In the genomic region with DNA sequence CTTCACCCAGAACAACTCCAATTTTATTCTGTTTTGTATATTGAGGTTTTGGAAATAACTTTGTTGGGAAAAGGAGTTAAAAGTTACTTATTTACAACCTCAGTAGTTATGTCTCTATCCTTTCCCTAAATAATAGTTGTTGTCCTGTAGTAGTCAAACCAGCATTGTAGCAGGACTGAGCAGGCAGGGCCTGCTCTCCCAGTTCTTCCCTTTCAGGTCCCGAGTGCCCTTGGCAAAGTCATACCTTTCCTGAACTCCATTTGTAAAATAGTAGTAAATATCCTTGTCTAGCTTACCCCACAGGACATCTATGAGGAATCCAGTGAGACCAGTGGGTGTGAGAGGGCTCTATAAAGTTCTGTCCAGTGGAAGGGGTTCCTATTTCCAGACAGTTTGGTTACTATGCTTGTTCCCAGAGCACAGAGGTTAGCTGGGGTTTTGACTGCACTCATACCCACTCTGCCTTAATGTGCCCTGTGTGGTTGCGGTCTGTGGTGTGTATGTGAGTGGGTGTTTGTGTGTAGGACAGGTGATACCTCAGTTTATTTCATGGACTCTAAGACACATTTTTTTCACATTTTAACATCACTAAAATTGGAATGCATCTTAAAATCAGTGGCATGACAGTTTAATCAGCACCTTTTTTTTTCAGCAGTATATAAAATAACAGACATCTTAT, we compare ENCODE assay signal across 1 cellular context.
TF ChIP-seq lines count a peak whose summit lies in the region.

No MANE protein-coding gene starts in this region.

TF ChIP-seq in SK-N-SH, 30 proteins besides CTCF, POLR2A, EP300 and RAD21 (continued from another document):
- no peak for TF ChIP-seq REST (IDR thresholded peaks at IDR 0.05; ENCODE audit: low read depth, low read length)
